In the genomic region with DNA sequence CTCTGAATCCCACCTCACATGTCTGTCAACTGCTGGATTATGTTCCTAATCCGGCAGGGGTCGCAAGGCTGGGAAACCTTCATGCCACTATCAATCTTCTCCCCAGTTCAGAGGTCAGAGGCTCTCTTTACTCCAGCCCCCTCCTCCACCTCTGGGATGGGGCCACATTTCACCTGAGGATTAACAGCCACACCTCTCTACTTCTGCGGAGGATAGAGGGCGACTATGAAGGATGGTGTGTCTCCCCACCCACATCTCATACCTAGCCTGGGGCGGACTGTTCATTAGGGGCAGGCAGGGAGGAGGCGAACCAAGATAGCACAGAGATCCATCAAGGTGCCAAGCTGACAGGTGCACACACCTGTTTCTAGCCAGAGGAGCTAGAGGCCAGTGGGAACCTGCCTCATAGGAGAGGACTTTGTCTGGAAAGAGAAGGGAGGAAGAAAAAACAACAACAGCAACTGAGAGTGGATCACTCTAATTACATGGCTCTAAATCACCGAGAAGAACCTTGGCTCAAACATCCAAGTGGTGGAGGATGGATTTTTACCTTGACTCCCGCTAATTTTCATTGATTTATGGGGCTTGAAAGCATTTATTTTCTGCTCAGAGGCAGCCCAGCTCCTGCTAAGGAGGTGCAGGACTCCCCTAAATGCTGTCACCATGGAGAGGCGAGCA, we compare ENCODE assay signal across 13 cellular contexts. TPM values are rescaled to one million over a fixed set of nuclear protein-coding genes. Genes with fewer than 3 reads are reported as not detected.
A peak's percentile ranks its signal among the peaks of the same experiment; 100 is the strongest.
DNase-seq lines count a peak whose midpoint lies in the region; ATAC-seq and TF ChIP-seq lines count a peak whose summit lies in the region.
"Had no signal": no experiment of that assay in that cellular context is flagged by ENCODE, and none has a peak within 500 bp of the region (broad histone marks: within the 10 kb centered on the region; RNA-seq: fewer than 3 reads in every experiment).

No MANE protein-coding gene starts in this region.

- POLR2A ChIA-PET in Panc1 (lab: Charles Lee), result interaction anchor here (0.7 kb wide), 1 partner anchor 49 kb away, joined by 3 read pairs; no protein-coding TSS in a partner anchor

- no peak overlapping the region for H3K4me3 ChIP-seq in Karpas-422 (ENCODE audit: low read length)
- H3K4me3 ChIP-seq in Panc1 (ENCODE audit: low read depth in 2 of 2, low read length in 2 of 2), result no peak overlapping the region
- H3K4me3 ChIP-seq: stomach had no signal

- ATAC-seq in Panc1 (0 out of 2 replicates have a peak, but pooled peaks have one; percentile 7), natural killer cell (no peak), Right ventricle myocardium inferior (no peak), HG03135 (IDR thresholded peaks at IDR 0.05; ENCODE audit: unreplicated experiment) (no peak)

- peak overlapping the region; percentile 8 for H3K27ac Mint-ChIP-seq in Calu3 (ENCODE audit: unreplicated experiment)
- H3K27ac Mint-ChIP-seq in natural killer cell, result peak overlapping the region; percentile 83 to 93
- H3K27ac Mint-ChIP-seq: activated naive CD8-positive, alpha-beta T cell treated with anti-CD3 and anti-CD28 coated beads, Interleukin-2, amount 10 ng/mL, durations not matched to agents 7 days and 5 days had no signal

- H3K4me1 Mint-ChIP-seq in Calu3 (ENCODE audit: low read depth, unreplicated experiment), result peaks cover 26% of the 10 kb centered on the region
- H3K4me1 Mint-ChIP-seq in natural killer cell, result peaks cover 27 to 50% of the 10 kb centered on the region in 2 donors
- H3K4me1 Mint-ChIP-seq: activated naive CD8-positive, alpha-beta T cell treated with anti-CD3 and anti-CD28 coated beads, Interleukin-2, amount 10 ng/mL, durations not matched to agents 7 days and 5 days had no signal

- H3K27me3 ChIP-seq in Karpas-422 (ENCODE audit: low read length) (no peaks in the 10 kb centered on the region), Panc1 (ENCODE audit: control insufficient read depth, insufficient read depth, low read length) (no peaks in the 10 kb centered on the region)

- DNase-seq in Calu3 (no peak), Karpas-422 (no peak), Panc1 (ENCODE audit: low read depth, low spot score) (no peak), natural killer cell (no peak), Right ventricle myocardium inferior (ENCODE audit: missing footprints) (no peak), A172 (ENCODE audit: low spot score) (no peak)
- DNase-seq in effector CD4-positive, alpha-beta T cell, result no peak
- DNase-seq: activated naive CD8-positive, alpha-beta T cell treated with anti-CD3 and anti-CD28 coated beads, Interleukin-2, amount 10 ng/mL, durations not matched to agents 7 days and 5 days; stomach had no signal

- no peaks in the 10 kb centered on the region for H3K9me2 ChIP-seq in Karpas-422 (replicated peaks; ENCODE audit: insufficient read depth, low read length)

- no peaks in the 10 kb centered on the region for H3K36me3 ChIP-seq in Karpas-422 (ENCODE audit: insufficient read depth, low read length)
- H3K36me3 ChIP-seq in Panc1 (ENCODE audit: control insufficient read depth, insufficient read depth, low read length), result no peaks in the 10 kb centered on the region
- H3K36me3 ChIP-seq: stomach had no signal

- BruUV-seq in Calu3 (replicated peaks; lab: Mats Ljungman, UMichigan) (no TSS peak), Panc1 (replicated peaks; lab: Mats Ljungman, UMichigan) (no TSS peak)

- H3K4me1 ChIP-seq in Karpas-422 (ENCODE audit: low read length) (peaks cover 49% of the 10 kb centered on the region), Panc1 (ENCODE audit: control insufficient read depth, insufficient read depth, low read length) (peaks cover 16% of the 10 kb centered on the region)
- H3K4me1 ChIP-seq: stomach had no signal

- peak overlapping the region; percentile 42; the same call in 1 of the 2 replicates for H2AFZ ChIP-seq in Karpas-422 (ENCODE audit: low read length)

- H4K20me1 ChIP-seq in Karpas-422 (ENCODE audit: insufficient read depth, low read depth, low read length), result no peaks in the 10 kb centered on the region

- TF ChIP-seq CTCF in Calu3 (IDR thresholded peaks at IDR 0.05; ENCODE audit: unreplicated experiment), result no peak
- TF ChIP-seq CTCF in Panc1 (IDR thresholded peaks at IDR 0.05), result no peak
- TF ChIP-seq CTCF in natural killer cell (IDR thresholded peaks at IDR 0.05), result no peak

- intact Hi-C loops in Calu3 (cut with micrococcal nuclease; ENCODE audit: unreplicated experiment), result no loop called here
- intact Hi-C loops in Panc1 (cut with micrococcal nuclease; ENCODE audit: unreplicated experiment), result no loop called here
- intact Hi-C loops in natural killer cell (cut with micrococcal nuclease), result loop anchor here (2.0 kb wide), 2 partner anchors 31 to 45 kb away; no protein-coding TSS in a partner anchor
- intact Hi-C loops in Right ventricle myocardium inferior (cut with DNase I), result no loop called here

- H3K4me3 Mint-ChIP-seq in Calu3 (ENCODE audit: low read depth, unreplicated experiment), result no peak overlapping the region
- H3K4me3 Mint-ChIP-seq in natural killer cell, result peak overlapping the region; percentile 80
- H3K4me3 Mint-ChIP-seq: activated naive CD8-positive, alpha-beta T cell treated with anti-CD3 and anti-CD28 coated beads, Interleukin-2, amount 10 ng/mL, durations not matched to agents 7 days and 5 days had no signal

- CTCF ChIA-PET in Calu3 (lab: Charles Lee), result interaction anchor here (0.6 to 1.2 kb wide), 4 partner anchors 15 to 136 kb away, joined by 3 to 5 read pairs (median 4); no protein-coding TSS in a partner anchor
- CTCF ChIA-PET in Panc1 (lab: Charles Lee), result interaction anchor here (0.5 to 0.9 kb wide), 2 partner anchors 255 to 256 kb away, joined by 5 to 9 read pairs; no protein-coding TSS in a partner anchor

- in situ Hi-C loops in Panc1 (cut with HindIII; ENCODE audit: low pct_unique_long_range_greater_than_20kb, low sequenced_read_pairs), result no loop called here

- H3K9me3 ChIP-seq in Karpas-422 (ENCODE audit: low read length) (no peaks in the 10 kb centered on the region), Panc1 (ENCODE audit: control insufficient read depth, insufficient read depth, low read depth, low read length) (no peaks in the 10 kb centered on the region)
- H3K9me3 ChIP-seq: stomach had no signal

- no peak overlapping the region for H3K4me2 ChIP-seq in Karpas-422 (ENCODE audit: low read depth, low read length, poor library complexity, severe bottlenecking)

- no peak overlapping the region for H3K9ac ChIP-seq in Karpas-422 (ENCODE audit: low read length)

- no peaks in the 10 kb centered on the region for H3K27me3 Mint-ChIP-seq in Calu3 (ENCODE audit: unreplicated experiment)
- H3K27me3 Mint-ChIP-seq in natural killer cell (ENCODE audit: low read depth in 2 of 2), result no peaks in the 10 kb centered on the region

- H3K36me3 Mint-ChIP-seq in Calu3 (ENCODE audit: insufficient read depth, unreplicated experiment), result no peaks in the 10 kb centered on the region
- H3K36me3 Mint-ChIP-seq in natural killer cell, result no peaks in the 10 kb centered on the region
- H3K36me3 Mint-ChIP-seq: activated naive CD8-positive, alpha-beta T cell treated with anti-CD3 and anti-CD28 coated beads, Interleukin-2, amount 10 ng/mL, durations not matched to agents 7 days and 5 days had no signal

- H3K27ac ChIP-seq in Karpas-422 (ENCODE audit: low read length) (no peak overlapping the region), Panc1 (ENCODE audit: low read length) (peak overlapping the region; percentile 58)
- H3K27ac ChIP-seq: stomach had no signal

- H3K9me3 Mint-ChIP-seq in Calu3 (ENCODE audit: low read depth, unreplicated experiment) (no peaks in the 10 kb centered on the region), natural killer cell (no peaks in the 10 kb centered on the region)
- H3K9me3 Mint-ChIP-seq: activated naive CD8-positive, alpha-beta T cell treated with anti-CD3 and anti-CD28 coated beads, Interleukin-2, amount 10 ng/mL, durations not matched to agents 7 days and 5 days had no signal

- no peaks in the 10 kb centered on the region for H3K79me2 ChIP-seq in Karpas-422 (ENCODE audit: low read length)

RNA-seq across cellular contexts. Expression of a gene that starts 41.9 kb away (rescaled TPM):
- total RNA-seq in Calu3 (2022) (4.4 and 9.3 TPM in 2 replicates), Panc1 (2021; ENCODE audit: unreplicated experiment) (0.90 TPM), natural killer cell (100 to 1,000 TPM; 168 to 227 (median 190) TPM), Right ventricle myocardium inferior (0.38 TPM)
- total RNA-seq in Karpas-422 (2014; rRNA removed; shearing (Covaris generic); ENCODE audit: low replicate concordance), result 1.2 and 1.8 TPM in 2 replicates
- polyA plus RNA-seq in Panc1 (2012; ENCODE audit: insufficient read length), result 1.4 TPM
- 2.6 TPM in 1 of 2 replicates, not detected in the other for total RNA-seq in A172 (2014; rRNA removed; shearing (Covaris generic))
- total RNA-seq: fibroblast of lung, pulmonary artery endothelial cell had no signal
- polyA plus RNA-seq: fibroblast of lung had no signal

RNA-seq across cellular contexts. Expression of a gene that starts 58.9 kb away (rescaled TPM):
- total RNA-seq in Calu3 (2022) (not detected in 2 replicates), Panc1 (2021; ENCODE audit: unreplicated experiment) (not detected), natural killer cell (not detected), Right ventricle myocardium inferior (not detected)
- not detected in 2 replicates for total RNA-seq in Karpas-422 (2014; rRNA removed; shearing (Covaris generic); ENCODE audit: low replicate concordance)
- not detected for polyA plus RNA-seq in Panc1 (2012; ENCODE audit: insufficient read length)
- not detected in 2 replicates for total RNA-seq in A172 (2014; rRNA removed; shearing (Covaris generic))
- total RNA-seq: activated naive CD8-positive, alpha-beta T cell treated with anti-CD3 and anti-CD28 coated beads, Interleukin-2, amount 10 ng/mL, durations not matched to agents 7 days and 5 days; fibroblast of lung; mesenteric fat pad; pulmonary artery endothelial cell; stomach had no signal
- polyA plus RNA-seq: fibroblast of lung had no signal

Comparison
In these comparisons a context has a peak if more than half of its experiments do, and no peak if none do; other contexts are left out.
1. RNA of a gene that starts 41.9 kb away (total RNA-seq): 168 to 227 TPM in natural killer cell; 4.4 to 9.3 TPM in Calu3, 2.6 TPM in A172, 1.2 to 1.8 TPM in Karpas-422, 0.90 TPM in Panc1 (single experiment) and 0.38 TPM in Right ventricle myocardium inferior (single experiment); every median in the first group is over 10 times any median in the second.